ENCODE assay signal across 9 cellular contexts in the genomic region with DNA sequence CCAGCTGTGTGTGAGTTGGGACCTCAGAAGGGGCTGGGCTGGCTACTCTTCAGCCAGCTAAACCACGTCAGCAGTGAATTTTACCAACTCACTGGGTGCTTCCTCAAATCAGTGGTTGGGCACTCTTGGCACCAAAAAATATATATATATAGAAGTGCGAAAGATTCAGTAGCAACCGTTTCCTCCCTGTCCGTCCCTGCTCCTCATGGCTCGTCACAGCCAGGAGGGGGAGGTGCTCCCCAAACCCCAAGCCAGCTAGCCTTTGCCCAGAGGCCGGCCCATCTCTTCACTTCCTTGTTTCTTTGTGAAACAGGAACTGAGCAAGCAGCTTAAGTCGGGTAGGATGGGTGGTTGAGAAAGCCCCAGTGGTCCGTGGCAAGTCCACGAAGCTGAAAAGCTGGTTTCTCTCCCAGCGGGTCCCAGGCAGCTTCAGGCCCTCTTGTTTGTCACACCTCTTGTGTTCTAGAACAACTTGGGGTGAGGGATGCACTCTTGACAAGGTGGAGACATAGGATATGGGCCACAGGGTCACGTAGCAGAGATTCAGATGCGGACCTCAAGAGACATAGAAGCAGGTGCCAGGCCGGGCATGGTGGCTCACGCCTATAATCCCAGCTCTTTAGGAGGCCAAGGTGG. TPM values are rescaled to one million over a fixed set of nuclear protein-coding genes. Genes with fewer than 3 reads are reported as not detected.
DNase-seq lines count a peak whose midpoint lies in the region; ATAC-seq, FAIRE-seq and TF ChIP-seq lines count a peak whose summit lies in the region.
"Had no signal": no experiment of that assay in that cellular context is flagged by ENCODE, and none has a peak within 500 bp of the region (broad histone marks: within the 10 kb centered on the region; RNA-seq: fewer than 3 reads in every experiment).

No MANE protein-coding gene starts in this region.

- peaks cover 80% of the 10 kb centered on the region for H3K4me1 ChIP-seq in Loucy (ENCODE audit: insufficient read depth, low read length, poor library complexity, severe bottlenecking)
- H3K4me1 ChIP-seq in GM12878 (ENCODE audit: control insufficient read depth, insufficient read depth, low read length): peaks cover 70% of the 10 kb centered on the region

- H3K27me3 ChIP-seq in Loucy (ENCODE audit: insufficient read depth, low read length, poor library complexity, severe bottlenecking) (no peaks in the 10 kb centered on the region), GM12878 (replicated peaks in 1 of 2; ENCODE audit: control insufficient read depth in 2 of 2, insufficient read depth in 2 of 2, low read length in 1 of 2) (no peaks in the 10 kb centered on the region)

- H3K9me3 ChIP-seq in Loucy (ENCODE audit: insufficient read depth, low read depth, low read length) (no peaks in the 10 kb centered on the region), GM12878 (replicated peaks; ENCODE audit: control insufficient read depth, insufficient read depth, low read length) (no peaks in the 10 kb centered on the region)

- RAD21 ChIA-PET in GM12878 (lab: Charles Lee; ENCODE audit: unreplicated experiment): interaction anchor here (1.3 to 10.0 kb wide), 10 partner anchors 9 to 311 kb away, joined by 3 to 166 read pairs (median 8); partner anchors contain the start of gene SASH3

- H3K9me2 ChIP-seq in Loucy (replicated peaks; ENCODE audit: low read depth, low read length): no peaks in the 10 kb centered on the region

- CTCF ChIA-PET in GM12878 (lab: Yijun Ruan, JAX): interaction anchor here (0.7 to 8.5 kb wide), 12 partner anchors 9 to 403 kb away, joined by 3 to 66 read pairs (median 4); partner anchors contain the start of genes SASH3 and UTP14A

- H3K27me3 Mint-ChIP-seq in endothelial cell (ENCODE audit: unreplicated experiment): peaks cover 2% of the 10 kb centered on the region

- H3K9me3 Mint-ChIP-seq in endothelial cell (ENCODE audit: unreplicated experiment): no peaks in the 10 kb centered on the region

- no peak for TF ChIP-seq CTCF in Loucy (conservative IDR thresholded peaks at IDR 0.05; ENCODE audit: low read length)
- peak in 1 of 3 experiments; percentile 34; a peak in 1 of 6 replicates for TF ChIP-seq CTCF in GM12878 (IDR thresholded peaks at IDR 0.05 in 2 of 3, conservative IDR thresholded peaks at IDR 0.05 in 1 of 3; ENCODE audit: control insufficient read depth in 2 of 3, extremely low read depth in 1 of 3, insufficient read depth in 1 of 3, low read depth in 3 of 3, low read length in 3 of 3)
- TF ChIP-seq CTCF in endothelial cell (IDR thresholded peaks at IDR 0.05; ENCODE audit: unreplicated experiment): no peak

- H3K4me3 ChIP-seq in Loucy (ENCODE audit: low read length, poor library complexity, severe bottlenecking) (no peak overlapping the region), GM12878 (no peak overlapping the region)

- no peak overlapping the region for H2AFZ ChIP-seq in Loucy (ENCODE audit: low read length)
- H2AFZ ChIP-seq in GM12878 (ENCODE audit: control insufficient read depth, low read depth, low read length): no peak overlapping the region

- H3K36me3 Mint-ChIP-seq in endothelial cell (ENCODE audit: low read depth, unreplicated experiment): no peaks in the 10 kb centered on the region

- H3K36me3 ChIP-seq in Loucy (ENCODE audit: insufficient read depth, low read length) (no peaks in the 10 kb centered on the region), GM12878 (ENCODE audit: control insufficient read depth in 2 of 2, insufficient read depth in 2 of 2, low read length in 1 of 2) (no peaks in the 10 kb centered on the region)

- POLR2A ChIA-PET in GM12878 (lab: Charles Lee): interaction anchor here (0.7 to 10.1 kb wide), 6 partner anchors 10 to 312 kb away, joined by 3 to 169 read pairs (median 4); partner anchors contain the start of gene SASH3

- FAIRE-seq in GM12878 (lab: Jason Lieb, UNC): peak; percentile 85
- FAIRE-seq: colon had no signal

- DNase-seq in GM12878 (ENCODE audit: low read depth, low spot score) (peak; percentile 91), pons (ENCODE audit: low spot score) (peak; percentile 76), T1000 (lab: John Stamatoyannopoulos, UW) (no peak), islet precursor cell (no peak), endothelial cell (ENCODE audit: low spot score) (no peak)

- peak; percentile 34 to 65; a peak in 3 of 4 replicates for TF ChIP-seq EP300 in GM12878 (IDR thresholded peaks at IDR 0.05; ENCODE audit: borderline replicate concordance in 1 of 2, control insufficient read depth in 1 of 2, low read depth in 2 of 2, low read length in 2 of 2)

- H3F3A ChIP-seq in Loucy (ENCODE audit: low read depth): peaks cover 6% of the 10 kb centered on the region; the same call in 1 of the 2 replicates

- H3K9ac ChIP-seq in Loucy (ENCODE audit: low read depth, low read length, poor library complexity, severe bottlenecking) (peak overlapping the region; percentile 19), GM12878 (ENCODE audit: control insufficient read depth, insufficient read depth, low read length) (peak overlapping the region; percentile 24; the same call in 1 of the 2 replicates)

- H4K20me1 ChIP-seq in Loucy (ENCODE audit: insufficient read depth, low read length, poor library complexity, severe bottlenecking) (no peaks in the 10 kb centered on the region), GM12878 (ENCODE audit: control insufficient read depth, insufficient read depth) (no peaks in the 10 kb centered on the region)

- 6% methylated on average over 14 of the region's 14 CpGs for WGBS in GM12878 (ENCODE audit: insufficient coverage, insufficient replicate concordance, low lambda C conversion rate, missing lambda C conversion rate)

- H3K4me1 Mint-ChIP-seq in endothelial cell (ENCODE audit: unreplicated experiment): no peaks in the 10 kb centered on the region

- ATAC-seq in GM18511 (IDR thresholded peaks at IDR 0.05; ENCODE audit: unreplicated experiment) (peak; percentile 81), GM21723 (IDR thresholded peaks at IDR 0.05; ENCODE audit: unreplicated experiment) (peak; percentile 77), GM12878 (peak; percentile 84)

- peak; percentile 66 for TF ChIP-seq POLR2A in GM12878 (IDR thresholded peaks at IDR 0.05; ENCODE audit: low read depth, low read length)

- intact Hi-C loops in GM12878 (cut with micrococcal nuclease; ENCODE audit: unreplicated experiment): loop anchor here (10.0 kb wide), 1 partner anchor 402 kb away; the partner anchor contains the start of gene RAB33A

- in situ Hi-C loops in GM12878 (cut with MboI): no loop called here

- BruUV-seq in GM12878 (replicated peaks; lab: Mats Ljungman, UMichigan): no TSS peak

- SMC1A ChIA-PET in GM12878 (lab: Charles Lee; ENCODE audit: uncharacterized antibody, unreplicated experiment): interaction anchor here (0.7 to 9.2 kb wide), 9 partner anchors 9 to 66 kb away, joined by 3 to 165 read pairs (median 4); partner anchors contain the start of gene SASH3

- TF ChIP-seq RAD21 in GM12878 (IDR thresholded peaks at IDR 0.05; ENCODE audit: insufficient read depth, low read depth, low read length): peak; percentile 20; the same call in 1 of the 2 replicates

- H3K79me2 ChIP-seq in Loucy (ENCODE audit: insufficient read depth, low read length) (peaks cover 16% of the 10 kb centered on the region), GM12878 (ENCODE audit: control insufficient read depth, insufficient read depth, low read length) (peaks cover 4% of the 10 kb centered on the region)

- H3K4me2 ChIP-seq in Loucy (ENCODE audit: low read depth, low read length, poor library complexity, severe bottlenecking) (peak overlapping the region; percentile 23), GM12878 (ENCODE audit: control insufficient read depth, insufficient read depth) (peak overlapping the region; percentile 9; the same call in 1 of the 2 replicates)

- no peak overlapping the region for H3K4me3 Mint-ChIP-seq in endothelial cell (ENCODE audit: unreplicated experiment)

- no peak overlapping the region for H3K27ac Mint-ChIP-seq in endothelial cell (ENCODE audit: unreplicated experiment)

- H3K27ac ChIP-seq in GM12878 (ENCODE audit: control insufficient read depth, insufficient read depth): peak overlapping the region; percentile 86

RNA-seq across cellular contexts. Expression of gene SASH3, which starts 6.8 kb away (rescaled TPM):
- 88.3 and 101 TPM in 2 replicates for total RNA-seq in GM12878 (2013; cell fraction: nucleolus; rRNA removed)
- total RNA-seq in GM12878 (2014; rRNA removed) (198 and 231 TPM in 2 replicates), GM12878 (2014; rRNA removed; fragmentation: Illumina TruSeq; extraction: Trizol) (123 and 130 TPM in 2 replicates), GM12878 (2021) (183 and 191 TPM in 2 replicates), endothelial cell (ENCODE audit: unreplicated experiment) (not detected)
- polyA plus RNA-seq in GM12878 (2011; ENCODE audit: low read depth): 67.3 TPM
- polyA plus RNA-seq in GM12878 (2011; rRNA removed) (159 and 233 TPM in 2 replicates), GM12878 (2014; fragmentation: Illumina TruSeq; extraction: Trizol) (122 and 155 TPM in 2 replicates), GM12878 (2014; fragmentation: Nextera tagmentation; extraction: Ambion mirVana) (10 to 100 TPM; 23.1 to 39.1 TPM), GM12878 (2014; rRNA removed) (192 and 204 TPM in 2 replicates), GM12878 (2016; fragmentation: Nextera tagmentation; extraction: Ambion mirVana) (100 to 1,000 TPM; 148 to 164 TPM)
- 229 and 314 TPM in 2 replicates for polyA plus RNA-seq in GM12878 (2011; cell fraction: cytosol; rRNA removed)
- 329 and 387 TPM in 2 replicates for polyA plus RNA-seq in GM12878 (2011; cell fraction: nucleus; rRNA removed)
- polyA plus RNA-seq in GM12878 (2012): 109 and 113 TPM in 2 replicates
- 120 and 220 TPM in 2 replicates for polyA minus RNA-seq in GM12878 (2011; rRNA and poly(A)+ RNA removed)
- 77.4 and 94.2 TPM in 2 replicates for polyA minus RNA-seq in GM12878 (2011; cell fraction: cytosol; rRNA and poly(A)+ RNA removed)
- polyA minus RNA-seq in GM12878 (2011; cell fraction: nucleus; rRNA and poly(A)+ RNA removed): 51.7 and 77.8 TPM in 2 replicates

RNA-seq across cellular contexts. Expression of gene XPNPEP2, which starts 34.1 kb away (rescaled TPM):
- not detected in 2 replicates for total RNA-seq in GM12878 (2013; cell fraction: nucleolus; rRNA removed)
- 0.17 and 0.27 TPM in 2 replicates for total RNA-seq in GM12878 (2014; rRNA removed)
- 0.13 and 0.14 TPM in 2 replicates for total RNA-seq in GM12878 (2014; rRNA removed; fragmentation: Illumina TruSeq; extraction: Trizol)
- total RNA-seq in GM12878 (2021): 0.21 and 0.27 TPM in 2 replicates
- 0.13 TPM for polyA plus RNA-seq in GM12878 (2011; ENCODE audit: low read depth)
- 0.04 TPM in 2 replicates for polyA plus RNA-seq in GM12878 (2011; rRNA removed)
- 0.05 and 0.06 TPM in 2 replicates for polyA plus RNA-seq in GM12878 (2011; cell fraction: cytosol; rRNA removed)
- polyA plus RNA-seq in GM12878 (2011; cell fraction: nucleus; rRNA removed): 0.04 and 0.06 TPM in 2 replicates
- polyA plus RNA-seq in GM12878 (2012): 0.05 and 0.07 TPM in 2 replicates
- polyA plus RNA-seq in GM12878 (2014; fragmentation: Illumina TruSeq; extraction: Trizol): 0.21 and 0.32 TPM in 2 replicates
- polyA plus RNA-seq in GM12878 (2014; fragmentation: Nextera tagmentation; extraction: Ambion mirVana): under 1 TPM; 0.08 to 0.26 TPM
- 0.24 and 0.37 TPM in 2 replicates for polyA plus RNA-seq in GM12878 (2014; rRNA removed)
- under 1 TPM; 0.05 to 0.06 TPM for polyA plus RNA-seq in GM12878 (2016; fragmentation: Nextera tagmentation; extraction: Ambion mirVana)
- not detected in 2 replicates for polyA minus RNA-seq in GM12878 (2011; rRNA and poly(A)+ RNA removed)
- not detected in 2 replicates for polyA minus RNA-seq in GM12878 (2011; cell fraction: cytosol; rRNA and poly(A)+ RNA removed)
- polyA minus RNA-seq in GM12878 (2011; cell fraction: nucleus; rRNA and poly(A)+ RNA removed): not detected in 2 replicates
- total RNA-seq in endothelial cell (ENCODE audit: unreplicated experiment): 1.7 TPM

Comparison
In these comparisons a context has a peak if more than half of its experiments do, and no peak if none do; other contexts are left out.
1. DNase-seq: peak in GM12878 (single experiment) and pons (single experiment); none in T1000 (single experiment), islet precursor cell (single experiment) and endothelial cell (single experiment).
2. RNA of gene SASH3, which starts 6.8 kb away (total RNA-seq): 88.3 to 231 TPM in GM12878; not detected in endothelial cell (single experiment); every median in the first group is over 10 times any median in the second.
3. Peak in every context shown above with its lines, with median percentiles within 50 percentile points of each other: ATAC-seq.